ENCODE assay signal across 19 cellular contexts in genomic region chr6:37763413-37763812, GRCh38. TPM values are rescaled to one million over a fixed set of nuclear protein-coding genes. Genes with fewer than 3 reads are reported as not detected.
DNase-seq lines count a peak whose midpoint lies in the region; ATAC-seq and TF ChIP-seq lines count a peak whose summit lies in the region.
"Had no signal": no experiment of that assay in that cellular context is flagged by ENCODE, and none has a peak within 500 bp of the region (broad histone marks: within the 10 kb centered on the region; RNA-seq: fewer than 3 reads in every experiment).

No MANE protein-coding gene starts in this region.

- intact Hi-C loops in activated CD4-positive, alpha-beta T cell treated with anti-CD3 and anti-CD28 coated beads, Interleukin-2, amount 10 ng/mL, durations not matched to agents 24 days and 14 days (cut with micrococcal nuclease), result no loop called here

- DNase-seq in HEK293T (ENCODE audit: extremely low spot score) (no peak), NCI-H82 treated with DMSO at 0.1 percent for 48 hours (lab: John Stamatoyannopoulos, UW; ENCODE audit: unreplicated experiment) (peak; percentile 66), retina (peak; percentile 32), GF-D8 (lab: John Stamatoyannopoulos, UW) (no peak)
- no peak for DNase-seq in activated CD4-positive, alpha-beta T cell treated with anti-CD3 and anti-CD28 coated beads, Interleukin-2, amount 10 ng/mL, durations not matched to agents 24 days and 14 days
- DNase-seq: ACHN; BE2C; C1 segment of cervical spinal cord; Caco-2; CD4-positive, CD25-positive, alpha-beta regulatory T cell; DMS153; DMS79; GDM1; GM23248; HCEC 1CT; HFFc6 had no signal

- no peaks in the 10 kb centered on the region for H3K9me3 Mint-ChIP-seq in activated CD4-positive, alpha-beta T cell treated with anti-CD3 and anti-CD28 coated beads, Interleukin-2, amount 10 ng/mL, durations not matched to agents 24 days and 14 days
- H3K9me3 Mint-ChIP-seq: CD4-positive, CD25-positive, alpha-beta regulatory T cell; HFFc6 had no signal

- H3K4me1 Mint-ChIP-seq in activated CD4-positive, alpha-beta T cell treated with anti-CD3 and anti-CD28 coated beads, Interleukin-2, amount 10 ng/mL, durations not matched to agents 24 days and 14 days, result peaks cover 5% of the 10 kb centered on the region
- H3K4me1 Mint-ChIP-seq: CD4-positive, CD25-positive, alpha-beta regulatory T cell had no signal

- H3K9ac ChIP-seq in iPS-15b (ENCODE audit: low read depth, low read length), result no peak overlapping the region
- H3K9ac ChIP-seq: GM23248, KMS-11 had no signal

- CTCF ChIA-PET in HEK293T (lab: Yijun Ruan, JAX), result no interaction called here

- H3K9me3 ChIP-seq in iPS-15b (ENCODE audit: control insufficient read depth, insufficient read depth, low read length), result no peaks in the 10 kb centered on the region
- H3K9me3 ChIP-seq: BE2C, Caco-2 had no signal

- H3K27me3 Mint-ChIP-seq in activated CD4-positive, alpha-beta T cell treated with anti-CD3 and anti-CD28 coated beads, Interleukin-2, amount 10 ng/mL, durations not matched to agents 24 days and 14 days, result peaks cover 4% of the 10 kb centered on the region

- H3K4me1 ChIP-seq in iPS-15b (ENCODE audit: control insufficient read depth, insufficient read depth, low read length), result no peaks in the 10 kb centered on the region

- POLR2A ChIA-PET in HEK293T (lab: Yijun Ruan, JAX), result no interaction called here

- H3K27me3 ChIP-seq in iPS-15b (ENCODE audit: control insufficient read depth, insufficient read depth, low read length), result peaks cover 94% of the 10 kb centered on the region
- H3K27me3 ChIP-seq: BE2C had no signal

- ATAC-seq in GM18498 (IDR thresholded peaks at IDR 0.05; ENCODE audit: unreplicated experiment), result no peak

- no peak overlapping the region for H3K27ac Mint-ChIP-seq in activated CD4-positive, alpha-beta T cell treated with anti-CD3 and anti-CD28 coated beads, Interleukin-2, amount 10 ng/mL, durations not matched to agents 24 days and 14 days
- H3K27ac Mint-ChIP-seq: CD4-positive, CD25-positive, alpha-beta regulatory T cell; HFFc6 had no signal

- no peaks in the 10 kb centered on the region for H3K36me3 Mint-ChIP-seq in activated CD4-positive, alpha-beta T cell treated with anti-CD3 and anti-CD28 coated beads, Interleukin-2, amount 10 ng/mL, durations not matched to agents 24 days and 14 days (ENCODE audit: low read depth)
- H3K36me3 Mint-ChIP-seq: CD4-positive, CD25-positive, alpha-beta regulatory T cell had no signal

- H3K4me3 ChIP-seq in iPS-15b (ENCODE audit: low read depth, low read length), result peak overlapping the region; percentile 5
- H3K4me3 ChIP-seq: GM23248 had no signal

- no peak overlapping the region for H3K4me3 Mint-ChIP-seq in activated CD4-positive, alpha-beta T cell treated with anti-CD3 and anti-CD28 coated beads, Interleukin-2, amount 10 ng/mL, durations not matched to agents 24 days and 14 days
- H3K4me3 Mint-ChIP-seq: CD4-positive, CD25-positive, alpha-beta regulatory T cell; HFFc6 had no signal

- H3K36me3 ChIP-seq in iPS-15b (ENCODE audit: control insufficient read depth, insufficient read depth, low read length), result no peaks in the 10 kb centered on the region
- H3K36me3 ChIP-seq: BE2C had no signal

TF ChIP-seq in HEK293T, 16 proteins besides CTCF, POLR2A, EP300 and RAD21:
- peak; percentile 62 for TF ChIP-seq PKNOX1 (IDR thresholded peaks at IDR 0.05)
- TF ChIP-seq L3MBTL2 (conservative IDR thresholded peaks at IDR 0.05), result no peak
TF ChIP-seq in HEK293T: peak in this region for 1.

RNA-seq across cellular contexts. Expression of gene ZFAND3, which starts 56.1 kb away (rescaled TPM):
- 31.5 and 39.6 TPM in 2 replicates for total RNA-seq in activated CD4-positive, alpha-beta T cell treated with anti-CD3 and anti-CD28 coated beads, Interleukin-2, amount 10 ng/mL, durations not matched to agents 24 days and 14 days

Comparison
In these comparisons a context has a peak if more than half of its experiments do, and no peak if none do; other contexts are left out.
1. DNase-seq: peak in NCI-H82 treated with DMSO at 0.1 percent for 48 hours (single experiment) and retina (single experiment); none in HEK293T (single experiment), GF-D8 (single experiment) and activated CD4-positive, alpha-beta T cell treated with anti-CD3 and anti-CD28 coated beads, Interleukin-2, amount 10 ng/mL, durations not matched to agents 24 days and 14 days (single experiment).